ENCODE assay signal across 12 cellular contexts in genomic region chr10:100909506-100910260, GRCh38. TPM values are rescaled to one million over a fixed set of nuclear protein-coding genes. Genes with fewer than 3 reads are reported as not detected.
A peak's percentile ranks its signal among the peaks of the same experiment; 100 is the strongest.
DNase-seq lines count a peak whose midpoint lies in the region; ATAC-seq and TF ChIP-seq lines count a peak whose summit lies in the region.
"Had no signal": no experiment of that assay in that cellular context is flagged by ENCODE, and none has a peak within 500 bp of the region (broad histone marks: within the 10 kb centered on the region; RNA-seq: fewer than 3 reads in every experiment).

No MANE protein-coding gene starts in this region.

- no peak overlapping the region for H3K4me3 ChIP-seq in GM23338
- no peak overlapping the region for H3K4me3 ChIP-seq in prostate gland
- H3K4me3 ChIP-seq: thoracic aorta had no signal

- no peaks in the 10 kb centered on the region for H3K9me3 ChIP-seq in prostate gland
- H3K9me3 ChIP-seq: thoracic aorta had no signal

- H3K27me3 Mint-ChIP-seq in GM23338 (ENCODE audit: insufficient read depth, low read depth, poor library complexity) (peaks cover 10% of the 10 kb centered on the region), endothelial cell (ENCODE audit: unreplicated experiment) (peaks cover 3% of the 10 kb centered on the region)

- 17% methylated on average over 5 of the region's 5 CpGs for WGBS in prostate gland

- H3K27me3 ChIP-seq in GM23338 (ENCODE audit: insufficient read depth) (no peaks in the 10 kb centered on the region; the same call in 1 of the 2 replicates), prostate gland (replicated peaks; ENCODE audit: insufficient read depth) (no peaks in the 10 kb centered on the region)

- H3K27ac Mint-ChIP-seq in GM23338 (peak overlapping the region; percentile 3; the same call in 1 of the 2 replicates), endothelial cell (ENCODE audit: unreplicated experiment) (peak overlapping the region; percentile 87)

- ATAC-seq in GM23338 (no peak), HG03175 (IDR thresholded peaks at IDR 0.05; ENCODE audit: unreplicated experiment) (no peak)
- ATAC-seq in stimulated activated naive CD8-positive, alpha-beta T cell treated with anti-CD3 and anti-CD28 coated beads, Interleukin-15, Interleukin-2, amounts not matched to agents 100 U/mL and 50 U/mL, for 24 hours, result no peak

- no peaks in the 10 kb centered on the region for H3K9me2 ChIP-seq in GM23338 (ENCODE audit: insufficient read depth)

- H2AFZ ChIP-seq in GM23338, result peak overlapping the region; percentile 70; the same call in 1 of the 2 replicates
- H2AFZ ChIP-seq: parathyroid adenoma had no signal

- H3K4me2 ChIP-seq in GM23338, result peak overlapping the region; percentile 17; the same call in 1 of the 2 replicates
- H3K4me2 ChIP-seq: KMS-11 had no signal

- H3K4me1 ChIP-seq in GM23338 (ENCODE audit: insufficient read depth) (peaks cover 28% of the 10 kb centered on the region), prostate gland (replicated peaks) (peaks cover 10% of the 10 kb centered on the region)

- H3K36me3 Mint-ChIP-seq in GM23338 (ENCODE audit: low read depth), result no peaks in the 10 kb centered on the region
- H3K36me3 Mint-ChIP-seq in endothelial cell (ENCODE audit: low read depth, unreplicated experiment), result no peaks in the 10 kb centered on the region

- intact Hi-C loops in prostate gland (cut with DNase I), result loop anchor here (5.0 kb wide), 1 partner anchor 537 kb away; no protein-coding TSS in a partner anchor

- H3K36me3 ChIP-seq in GM23338 (ENCODE audit: insufficient read depth) (no peaks in the 10 kb centered on the region), prostate gland (no peaks in the 10 kb centered on the region)
- H3K36me3 ChIP-seq: thoracic aorta had no signal

- H3K4me3 Mint-ChIP-seq in GM23338 (no peak overlapping the region; the same call in 2 of the 3 replicates), endothelial cell (ENCODE audit: unreplicated experiment) (peak overlapping the region; percentile 43)

- no peak for DNase-seq in GM23338 (ENCODE audit: low spot score)
- DNase-seq in NOMO-1 treated with dmso at 0.1 percent for 144 hours (lab: John Stamatoyannopoulos, UW; ENCODE audit: unreplicated experiment), result peak; percentile 22
- DNase-seq in endothelial cell (ENCODE audit: low spot score), result no peak
- no peak for DNase-seq in prostate gland (ENCODE audit: low spot score)
- no peak for DNase-seq in stimulated activated naive CD8-positive, alpha-beta T cell treated with anti-CD3 and anti-CD28 coated beads, Interleukin-15, Interleukin-2, amounts not matched to agents 100 U/mL and 50 U/mL, for 24 hours
- no peak for DNase-seq in stimulated activated CD4-positive, alpha-beta T cell treated with anti-CD3 and anti-CD28 coated beads, Interleukin-4, amount 100 ng/mL, for 1 hour
- DNase-seq: kidney, NCI-H510A treated with DMSO at 0.1 percent for 48 hours had no signal

- H3K4me1 Mint-ChIP-seq in GM23338 (peaks cover 22% of the 10 kb centered on the region), endothelial cell (ENCODE audit: unreplicated experiment) (peaks cover 41% of the 10 kb centered on the region)

- TF ChIP-seq POLR2A in prostate gland (IDR thresholded peaks at IDR 0.05), result no peak

- H3K9me3 Mint-ChIP-seq in GM23338 (no peaks in the 10 kb centered on the region), endothelial cell (ENCODE audit: unreplicated experiment) (no peaks in the 10 kb centered on the region)

- H3F3A ChIP-seq in GM23338 (replicated peaks; ENCODE audit: low read depth), result no peaks in the 10 kb centered on the region

- H4K20me1 ChIP-seq in GM23338 (replicated peaks; ENCODE audit: insufficient read depth), result peaks cover 13% of the 10 kb centered on the region

- H3K79me2 ChIP-seq in GM23338 (replicated peaks; ENCODE audit: insufficient read depth), result peaks cover 15% of the 10 kb centered on the region
- H3K79me2 ChIP-seq: parathyroid adenoma had no signal

- TF ChIP-seq CTCF in GM23338 (conservative IDR thresholded peaks at IDR 0.05; ENCODE audit: low read depth in 2 of 2) (no peak), endothelial cell (IDR thresholded peaks at IDR 0.05; ENCODE audit: unreplicated experiment) (no peak), prostate gland (IDR thresholded peaks at IDR 0.05) (no peak)

- H3K27ac ChIP-seq in GM23338 (ENCODE audit: low read depth) (no peak overlapping the region), prostate gland (peak overlapping the region; percentile 44 to 61)
- H3K27ac ChIP-seq: KMS-11, parathyroid adenoma, thoracic aorta had no signal

TF ChIP-seq in GM23338, 12 proteins besides CTCF, POLR2A, EP300 and RAD21:
- TF ChIP-seq STAT1 (IDR thresholded peaks at IDR 0.05; ENCODE audit: unreplicated experiment) (no peak), EZH2phosphoT487 (IDR thresholded peaks at IDR 0.05; ENCODE audit: unreplicated experiment) (no peak), REST (IDR thresholded peaks at IDR 0.05; ENCODE audit: unreplicated experiment) (no peak), EZH2 (IDR thresholded peaks at IDR 0.05; ENCODE audit: low read depth, unreplicated experiment) (no peak)

RNA-seq across cellular contexts. Expression of gene SLF2, which starts 3.1 kb away (rescaled TPM):
- 12.1 and 22.1 TPM in 2 replicates for total RNA-seq in GM23338 (2014; rRNA removed; shearing (Covaris generic))
- 11.3 and 13.6 TPM in 2 replicates for polyA plus RNA-seq in GM23338 (2016; fragmentation: Nextera tagmentation; extraction: Ambion mirVana)
- total RNA-seq in endothelial cell (ENCODE audit: unreplicated experiment) (31.2 TPM), prostate gland (10 to 100 TPM; 25.3 to 77.8 TPM)

RNA-seq across cellular contexts. Expression of gene SEMA4G, which starts 59.6 kb away (rescaled TPM):
- total RNA-seq in GM23338 (2014; rRNA removed; shearing (Covaris generic)), result 7.3 and 8.5 TPM in 2 replicates
- 5.3 and 6.3 TPM in 2 replicates for polyA plus RNA-seq in GM23338 (2016; fragmentation: Nextera tagmentation; extraction: Ambion mirVana)
- total RNA-seq in endothelial cell (ENCODE audit: unreplicated experiment) (8.0 TPM), prostate gland (10 to 100 TPM; 24.2 to 31.0 TPM)
